ENCODE assay signal across 10 cellular contexts in the genomic region with DNA sequence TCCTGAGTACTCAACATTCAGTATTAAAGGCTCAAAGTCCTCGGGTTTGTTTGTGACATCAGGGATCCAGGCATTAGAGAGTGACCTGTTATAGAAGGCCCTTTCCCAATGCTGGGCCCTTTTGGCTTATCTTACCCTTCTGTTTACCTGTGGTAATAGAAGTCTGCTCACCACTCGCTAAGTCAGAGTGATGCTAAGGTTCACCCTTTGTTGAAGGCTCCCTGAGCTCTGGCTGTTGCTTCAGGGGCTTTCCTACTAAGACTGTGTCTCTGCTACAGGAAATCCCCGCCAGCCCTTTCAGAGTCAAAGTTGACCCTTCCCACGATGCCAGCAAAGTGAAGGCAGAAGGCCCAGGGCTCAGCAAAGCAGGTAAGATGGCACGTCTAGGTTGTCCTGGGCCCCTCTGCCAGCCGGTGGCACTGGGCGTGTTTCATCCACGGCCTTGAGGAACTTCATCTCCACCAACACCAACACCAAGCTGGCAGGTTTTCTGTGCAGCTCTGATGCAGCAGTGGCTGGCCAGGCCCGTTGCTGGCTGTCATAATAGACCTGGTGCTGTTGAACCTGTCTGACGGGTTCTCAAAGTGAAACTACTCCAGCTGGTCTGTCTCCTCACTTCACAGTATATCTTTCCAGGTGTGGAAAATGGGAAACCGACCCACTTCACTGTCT.
DNase-seq lines count a peak whose midpoint lies in the region; ATAC-seq and TF ChIP-seq lines count a peak whose summit lies in the region.
"Had no signal": no experiment of that assay in that cellular context is flagged by ENCODE, and none has a peak within 500 bp of the region (broad histone marks: within the 10 kb centered on the region; RNA-seq: fewer than 3 reads in every experiment).

No MANE protein-coding gene starts in this region.

- intact Hi-C loops in activated CD4-positive, alpha-beta memory T cell treated with anti-CD3 and anti-CD28 coated beads for 36 hours (cut with micrococcal nuclease): no loop called here

- no peak for TF ChIP-seq CTCF in type B pancreatic cell (conservative IDR thresholded peaks at IDR 0.05)

- H3K27ac ChIP-seq in epithelial cell of prostate: peak overlapping the region; percentile 40
- no peak overlapping the region for H3K27ac ChIP-seq in Karpas-422 (ENCODE audit: low read length)

- H3K27ac Mint-ChIP-seq in activated CD4-positive, alpha-beta memory T cell treated with anti-CD3 and anti-CD28 coated beads for 36 hours: no peak overlapping the region
- H3K27ac Mint-ChIP-seq in activated CD4-positive, alpha-beta memory T cell treated with anti-CD3 and anti-CD28 coated beads, Interleukin-2, amount 10 ng/mL, durations not matched to agents 7 days and 5 days: no peak overlapping the region
- H3K27ac Mint-ChIP-seq in IgD-negative memory B cell (peak overlapping the region; percentile 78 to 94 (median 91)), type B pancreatic cell (peak overlapping the region; percentile 85)
- H3K27ac Mint-ChIP-seq: natural killer cell; stimulated activated naive CD8-positive, alpha-beta T cell treated with anti-CD3 and anti-CD28 coated beads, Interleukin-15, Interleukin-2, amounts not matched to agents 100 ng/mL and 50 ng/mL, for 24 hours had no signal

- no peaks in the 10 kb centered on the region for H3K79me2 ChIP-seq in Karpas-422 (ENCODE audit: low read length)

- peaks cover 23% of the 10 kb centered on the region for H3K4me1 Mint-ChIP-seq in activated CD4-positive, alpha-beta memory T cell treated with anti-CD3 and anti-CD28 coated beads for 36 hours (ENCODE audit: low read depth)
- peaks cover 16% of the 10 kb centered on the region for H3K4me1 Mint-ChIP-seq in activated CD4-positive, alpha-beta memory T cell treated with anti-CD3 and anti-CD28 coated beads, Interleukin-2, amount 10 ng/mL, durations not matched to agents 7 days and 5 days
- peaks cover 43 to 47% (median 43%) of the 10 kb centered on the region in 3 donors for H3K4me1 Mint-ChIP-seq in IgD-negative memory B cell
- H3K4me1 Mint-ChIP-seq in type B pancreatic cell (ENCODE audit: unreplicated experiment): peaks cover under 1% of the 10 kb centered on the region

- H3K9ac ChIP-seq in Karpas-422 (ENCODE audit: low read length): no peak overlapping the region

- CTCF ChIA-PET in activated CD4-positive, alpha-beta memory T cell treated with anti-CD3 and anti-CD28 coated beads for 36 hours (lab: Charles Lee): no interaction called here
- CTCF ChIA-PET in activated CD4-positive, alpha-beta memory T cell treated with anti-CD3 and anti-CD28 coated beads, Interleukin-2, amount 10 ng/mL, durations not matched to agents 7 days and 5 days (lab: Charles Lee): no interaction called here

- H3K4me3 ChIP-seq in Karpas-422 (ENCODE audit: low read length): no peak overlapping the region

- H2AFZ ChIP-seq in Karpas-422 (ENCODE audit: low read length): no peak overlapping the region

- no peaks in the 10 kb centered on the region for H3K27me3 Mint-ChIP-seq in activated CD4-positive, alpha-beta memory T cell treated with anti-CD3 and anti-CD28 coated beads for 36 hours
- H3K27me3 Mint-ChIP-seq in activated CD4-positive, alpha-beta memory T cell treated with anti-CD3 and anti-CD28 coated beads, Interleukin-2, amount 10 ng/mL, durations not matched to agents 7 days and 5 days: no peaks in the 10 kb centered on the region
- H3K27me3 Mint-ChIP-seq in IgD-negative memory B cell: no peaks in the 10 kb centered on the region
- no peaks in the 10 kb centered on the region for H3K27me3 Mint-ChIP-seq in type B pancreatic cell
- H3K27me3 Mint-ChIP-seq: stimulated activated naive CD8-positive, alpha-beta T cell treated with anti-CD3 and anti-CD28 coated beads, Interleukin-15, Interleukin-2, amounts not matched to agents 100 ng/mL and 50 ng/mL, for 24 hours had no signal

- H3K4me1 ChIP-seq in Karpas-422 (ENCODE audit: low read length): peaks cover 9% of the 10 kb centered on the region

- no peaks in the 10 kb centered on the region for H3K9me3 Mint-ChIP-seq in activated CD4-positive, alpha-beta memory T cell treated with anti-CD3 and anti-CD28 coated beads for 36 hours
- H3K9me3 Mint-ChIP-seq in activated CD4-positive, alpha-beta memory T cell treated with anti-CD3 and anti-CD28 coated beads, Interleukin-2, amount 10 ng/mL, durations not matched to agents 7 days and 5 days: no peaks in the 10 kb centered on the region
- no peaks in the 10 kb centered on the region for H3K9me3 Mint-ChIP-seq in IgD-negative memory B cell
- H3K9me3 Mint-ChIP-seq in type B pancreatic cell: no peaks in the 10 kb centered on the region
- H3K9me3 Mint-ChIP-seq: natural killer cell; stimulated activated naive CD8-positive, alpha-beta T cell treated with anti-CD3 and anti-CD28 coated beads, Interleukin-15, Interleukin-2, amounts not matched to agents 100 ng/mL and 50 ng/mL, for 24 hours had no signal

- H3K9me3 ChIP-seq in Karpas-422 (ENCODE audit: low read length): no peaks in the 10 kb centered on the region

- H4K20me1 ChIP-seq in Karpas-422 (ENCODE audit: insufficient read depth, low read depth, low read length): no peaks in the 10 kb centered on the region

- H3K36me3 ChIP-seq in Karpas-422 (ENCODE audit: insufficient read depth, low read length): no peaks in the 10 kb centered on the region

- no peaks in the 10 kb centered on the region for H3K27me3 ChIP-seq in Karpas-422 (ENCODE audit: low read length)

- ATAC-seq in HG03457 (IDR thresholded peaks at IDR 0.05; ENCODE audit: unreplicated experiment): no peak
- ATAC-seq: natural killer cell had no signal

- H3K4me2 ChIP-seq in Karpas-422 (ENCODE audit: low read depth, low read length, poor library complexity, severe bottlenecking): no peak overlapping the region

- H3K36me3 Mint-ChIP-seq in activated CD4-positive, alpha-beta memory T cell treated with anti-CD3 and anti-CD28 coated beads for 36 hours: peaks cover 24% of the 10 kb centered on the region
- peaks cover 40% of the 10 kb centered on the region for H3K36me3 Mint-ChIP-seq in activated CD4-positive, alpha-beta memory T cell treated with anti-CD3 and anti-CD28 coated beads, Interleukin-2, amount 10 ng/mL, durations not matched to agents 7 days and 5 days (ENCODE audit: low read depth)
- H3K36me3 Mint-ChIP-seq in IgD-negative memory B cell: peaks cover 29% of the 10 kb centered on the region
- H3K36me3 Mint-ChIP-seq in type B pancreatic cell: peaks cover 59% of the 10 kb centered on the region

- no peak overlapping the region for H3K4me3 Mint-ChIP-seq in activated CD4-positive, alpha-beta memory T cell treated with anti-CD3 and anti-CD28 coated beads for 36 hours
- H3K4me3 Mint-ChIP-seq in activated CD4-positive, alpha-beta memory T cell treated with anti-CD3 and anti-CD28 coated beads, Interleukin-2, amount 10 ng/mL, durations not matched to agents 7 days and 5 days: no peak overlapping the region
- peak overlapping the region; percentile 14 to 72 (median 41) for H3K4me3 Mint-ChIP-seq in IgD-negative memory B cell
- H3K4me3 Mint-ChIP-seq in type B pancreatic cell: peak overlapping the region; percentile 39
- H3K4me3 Mint-ChIP-seq: natural killer cell; stimulated activated naive CD8-positive, alpha-beta T cell treated with anti-CD3 and anti-CD28 coated beads, Interleukin-15, Interleukin-2, amounts not matched to agents 100 ng/mL and 50 ng/mL, for 24 hours had no signal

- POLR2A ChIA-PET in activated CD4-positive, alpha-beta memory T cell treated with anti-CD3 and anti-CD28 coated beads for 36 hours (lab: Charles Lee): no interaction called here
- POLR2A ChIA-PET in activated CD4-positive, alpha-beta memory T cell treated with anti-CD3 and anti-CD28 coated beads, Interleukin-2, amount 10 ng/mL, durations not matched to agents 7 days and 5 days (lab: Charles Lee): interaction anchor here (1.1 kb wide), 1 partner anchor 103 kb away, joined by 3 read pairs; no protein-coding TSS in a partner anchor

- peak; percentile 20 for DNase-seq in activated CD4-positive, alpha-beta memory T cell treated with anti-CD3 and anti-CD28 coated beads for 36 hours
- DNase-seq in activated CD4-positive, alpha-beta memory T cell treated with anti-CD3 and anti-CD28 coated beads, Interleukin-2, amount 10 ng/mL, durations not matched to agents 7 days and 5 days: no peak
- DNase-seq in epithelial cell of prostate (ENCODE audit: low read depth, low spot score) (peak; percentile 54), type B pancreatic cell (ENCODE audit: extremely low spot score, unreplicated experiment) (no peak), Karpas-422 (no peak)
- DNase-seq in central memory CD4-positive, alpha-beta T cell: no peak
- DNase-seq: natural killer cell had no signal

- H3K9me2 ChIP-seq in Karpas-422 (replicated peaks; ENCODE audit: insufficient read depth, low read length): no peaks in the 10 kb centered on the region

Comparison
In these comparisons a context has a peak if more than half of its experiments do, and no peak if none do; other contexts are left out.
1. DNase-seq: peak in activated CD4-positive, alpha-beta memory T cell treated with anti-CD3 and anti-CD28 coated beads for 36 hours (single experiment) and epithelial cell of prostate (single experiment); none in activated CD4-positive, alpha-beta memory T cell treated with anti-CD3 and anti-CD28 coated beads, Interleukin-2, amount 10 ng/mL, durations not matched to agents 7 days and 5 days (single experiment), type B pancreatic cell (single experiment), Karpas-422 (single experiment) and central memory CD4-positive, alpha-beta T cell (single experiment).
2. H3K27ac Mint-ChIP-seq: peak in IgD-negative memory B cell (3 of 3) and type B pancreatic cell (single experiment); none in activated CD4-positive, alpha-beta memory T cell treated with anti-CD3 and anti-CD28 coated beads for 36 hours (single experiment) and activated CD4-positive, alpha-beta memory T cell treated with anti-CD3 and anti-CD28 coated beads, Interleukin-2, amount 10 ng/mL, durations not matched to agents 7 days and 5 days (single experiment).
3. H3K4me3 Mint-ChIP-seq: peak in IgD-negative memory B cell (4 of 4) and type B pancreatic cell (single experiment); none in activated CD4-positive, alpha-beta memory T cell treated with anti-CD3 and anti-CD28 coated beads for 36 hours (single experiment) and activated CD4-positive, alpha-beta memory T cell treated with anti-CD3 and anti-CD28 coated beads, Interleukin-2, amount 10 ng/mL, durations not matched to agents 7 days and 5 days (single experiment).